Comparison of ENCODE assay signal across 12 cellular contexts in the genomic region with DNA sequence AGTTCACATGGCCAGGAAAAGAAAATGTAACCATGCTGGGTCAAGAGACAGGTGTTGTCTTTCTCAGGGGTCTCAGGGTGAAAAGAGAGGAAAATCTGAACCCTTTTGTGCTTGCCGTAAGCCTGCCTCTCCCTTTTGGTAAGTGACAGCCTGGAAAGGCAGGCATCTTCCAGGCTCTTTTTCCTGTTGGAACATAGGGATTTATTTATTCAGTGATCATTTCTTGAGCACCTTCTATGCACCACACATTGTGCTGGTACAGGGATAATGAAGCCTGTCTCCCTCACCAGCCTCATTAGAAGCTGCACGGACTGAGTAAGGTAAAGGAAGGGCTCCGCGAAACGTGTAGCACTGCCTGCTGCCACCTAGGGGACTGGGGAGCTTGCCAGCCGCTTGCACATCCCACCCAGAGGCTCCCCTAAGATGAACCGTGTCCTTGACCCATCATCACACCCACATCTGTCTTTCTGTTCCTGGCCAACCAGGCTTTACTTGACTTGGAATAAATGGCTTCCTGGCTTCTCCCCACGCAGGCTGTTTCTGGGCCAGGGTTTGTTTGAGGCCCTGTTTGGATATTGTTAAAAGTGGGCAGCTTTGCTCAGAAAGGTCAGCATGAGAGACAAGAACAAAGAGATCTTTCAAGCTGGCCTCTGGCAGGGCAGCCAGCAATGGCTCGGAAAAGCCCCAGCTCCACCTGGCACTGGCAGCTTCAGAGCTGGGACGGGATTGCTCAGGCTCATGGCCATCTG. TPM values are rescaled to one million over a fixed set of nuclear protein-coding genes. Genes with fewer than 3 reads are reported as not detected.
DNase-seq lines count a peak whose midpoint lies in the region; ATAC-seq and TF ChIP-seq lines count a peak whose summit lies in the region.
"Had no signal": no experiment of that assay in that cellular context is flagged by ENCODE, and none has a peak within 500 bp of the region (broad histone marks: within the 10 kb centered on the region; RNA-seq: fewer than 3 reads in every experiment).

No MANE protein-coding gene starts in this region.

- peak; percentile 12 for TF ChIP-seq RAD21 in neural cell (conservative IDR thresholded peaks at IDR 0.05)

- WGBS in esophagus muscularis mucosa = 16% methylated on average over 9 of the region's 10 CpGs

- no peaks in the 10 kb centered on the region for H3K79me2 ChIP-seq in neural cell (replicated peaks; ENCODE audit: insufficient read depth, low read length)

- H3K27me3 ChIP-seq in AG04450 (ENCODE audit: control insufficient read depth, insufficient read depth, low read length) (no peaks in the 10 kb centered on the region), esophagus muscularis mucosa (no peaks in the 10 kb centered on the region), neural cell (ENCODE audit: insufficient read depth, low read depth, low read length) (no peaks in the 10 kb centered on the region)

- H3K4me2 ChIP-seq in neural cell (ENCODE audit: low read length) = no peak overlapping the region

- no peak overlapping the region for H3K9ac ChIP-seq in neural cell (ENCODE audit: low read length)

- TF ChIP-seq EP300 in esophagus muscularis mucosa (IDR thresholded peaks at IDR 0.05) (no peak), neural cell (conservative IDR thresholded peaks at IDR 0.05; ENCODE audit: poor library complexity, severe bottlenecking) (no peak)

- no peaks in the 10 kb centered on the region for H4K20me1 ChIP-seq in neural cell (ENCODE audit: insufficient read depth)

- no peak for TF ChIP-seq POLR2A in esophagus muscularis mucosa (IDR thresholded peaks at IDR 0.05; ENCODE audit: low read depth)

- DNase-seq in AG04450 (ENCODE audit: low read depth, low spot score) = no peak
- peak; percentile 45 for DNase-seq in NCI-H524 treated with DMSO at 0.1 percent for 48 hours (lab: John Stamatoyannopoulos, UW)
- no peak for DNase-seq in esophagus muscularis mucosa (ENCODE audit: extremely low spot score)
- no peak for DNase-seq in SHP77 (lab: John Stamatoyannopoulos, UW)
- no peak for DNase-seq in stimulated activated naive CD4-positive, alpha-beta T cell treated with Interleukin-2 at 50 U/mL for 16 hours (lab: John Stamatoyannopoulos, UW)
- DNase-seq in kidney glomerular epithelial cell (lab: John Stamatoyannopoulos, UW) = no peak
- DNase-seq: islet precursor cell; NCI-H1417 treated with DMSO at 0.1 percent for 48 hours; stimulated activated CD4-positive, alpha-beta T cell treated with anti-CD3 and anti-CD28 coated beads, Interleukin-2, amount 100 ng/mL, for 48 hours had no signal

- peaks cover 5 to 15% (median 11%) of the 10 kb centered on the region in 4 donors for H3K36me3 ChIP-seq in esophagus muscularis mucosa
- H3K36me3 ChIP-seq in neural cell (ENCODE audit: insufficient read depth, low read length) = no peaks in the 10 kb centered on the region

- POLR2A ChIA-PET in AG04450 (lab: Yijun Ruan, JAX) = interaction anchor here (1.2 kb wide), 1 partner anchor 195 kb away, joined by 4 read pairs; no protein-coding TSS in a partner anchor

- H3F3A ChIP-seq in neural cell (ENCODE audit: insufficient read depth, low read length, poor library complexity, severe bottlenecking) = no peaks in the 10 kb centered on the region

- intact Hi-C loops in esophagus muscularis mucosa (cut with DNase I) = no loop called here

- CTCF ChIA-PET in AG04450 (lab: Charles Lee) = interaction anchor here (0.6 to 2.8 kb wide), 9 partner anchors 8 to 400 kb away, joined by 3 to 16 read pairs (median 3); no protein-coding TSS in a partner anchor

- H3K9me2 ChIP-seq in neural cell (ENCODE audit: insufficient read depth, low read length) = no peaks in the 10 kb centered on the region

- no peaks in the 10 kb centered on the region for H3K9me3 ChIP-seq in AG04450 (ENCODE audit: control insufficient read depth, insufficient read depth, low read length)
- H3K9me3 ChIP-seq in esophagus muscularis mucosa = no peaks in the 10 kb centered on the region
- no peaks in the 10 kb centered on the region for H3K9me3 ChIP-seq in neural cell (ENCODE audit: low read length)

- TF ChIP-seq CTCF in AG04450 (IDR thresholded peaks at IDR 0.05; ENCODE audit: low read depth, low read length) (peak; percentile 14; the same call in 1 of the 2 replicates), esophagus muscularis mucosa (IDR thresholded peaks at IDR 0.05) (peak; percentile 26 to 45 (median 29)), neural cell (IDR thresholded peaks at IDR 0.05; ENCODE audit: poor library complexity, severe bottlenecking) (peak; percentile 39)

- H3K4me3 ChIP-seq in AG04450 (ENCODE audit: low read depth, low read length) = no peak overlapping the region
- H3K4me3 ChIP-seq in esophagus muscularis mucosa = peak overlapping the region in 1 of 4 donors; percentile 2
- no peak overlapping the region for H3K4me3 ChIP-seq in neural cell (ENCODE audit: low read length)

- ATAC-seq in HG03139 (IDR thresholded peaks at IDR 0.05; ENCODE audit: unreplicated experiment) = no peak

- H2AFZ ChIP-seq in neural cell (ENCODE audit: low read depth, low read length) = no peak overlapping the region

- H3K4me1 ChIP-seq in esophagus muscularis mucosa = peaks cover 60 to 97% (median 83%) of the 10 kb centered on the region in 4 donors

- no peak overlapping the region for H3K27ac ChIP-seq in AG04450 (ENCODE audit: low read depth, low read length)
- H3K27ac ChIP-seq in esophagus muscularis mucosa (replicated peaks in 1 of 4) = peak overlapping the region; percentile 84 to 90 (median 86)
- no peak overlapping the region for H3K27ac ChIP-seq in neural cell (ENCODE audit: low read length)
- H3K27ac ChIP-seq: C4-2B had no signal

TF ChIP-seq in neural cell, 6 proteins besides CTCF, POLR2A, EP300 and RAD21:
- TF ChIP-seq POLR2AphosphoS5 (IDR thresholded peaks at IDR 0.05) = no peak
- TF ChIP-seq SMC3 (conservative IDR thresholded peaks at IDR 0.05; ENCODE audit: poor library complexity) = peak; percentile 16
- no peak for TF ChIP-seq EZH2 (IDR thresholded peaks at IDR 0.05; ENCODE audit: borderline replicate concordance, insufficient read depth, low read length, poor library complexity, severe bottlenecking)
- no peak for TF ChIP-seq TAF1 (IDR thresholded peaks at IDR 0.05; ENCODE audit: low read depth)
- no peak for TF ChIP-seq MXI1 (conservative IDR thresholded peaks at IDR 0.05; ENCODE audit: poor library complexity, severe bottlenecking)
TF ChIP-seq in neural cell: peak in this region for 1.

RNA-seq across cellular contexts. Expression of a gene that starts 47.9 kb away (rescaled TPM):
- polyA plus RNA-seq in AG04450 (2011; rRNA removed) (8.4 and 11.0 TPM in 2 replicates), neural cell (12.0 and 17.0 TPM in 2 replicates)
- polyA minus RNA-seq in AG04450 (2011; rRNA and poly(A)+ RNA removed) = 13.0 and 13.4 TPM in 2 replicates
- 10 to 100 TPM; 17.1 to 38.0 (median 24.8) TPM for total RNA-seq in esophagus muscularis mucosa
- polyA minus RNA-seq in neural cell = 12.2 and 16.8 TPM in 2 replicates

Comparison
In these comparisons a context has a peak if more than half of its experiments do, and no peak if none do; other contexts are left out.
1. H3K27ac ChIP-seq: peak in esophagus muscularis mucosa (4 of 4); none in AG04450 (single experiment) and neural cell (single experiment).
2. Peak in every context shown above with its lines, with median percentiles within 50 percentile points of each other: CTCF ChIP-seq.